ENCODE assay signal across 14 cellular contexts in the genomic region with DNA sequence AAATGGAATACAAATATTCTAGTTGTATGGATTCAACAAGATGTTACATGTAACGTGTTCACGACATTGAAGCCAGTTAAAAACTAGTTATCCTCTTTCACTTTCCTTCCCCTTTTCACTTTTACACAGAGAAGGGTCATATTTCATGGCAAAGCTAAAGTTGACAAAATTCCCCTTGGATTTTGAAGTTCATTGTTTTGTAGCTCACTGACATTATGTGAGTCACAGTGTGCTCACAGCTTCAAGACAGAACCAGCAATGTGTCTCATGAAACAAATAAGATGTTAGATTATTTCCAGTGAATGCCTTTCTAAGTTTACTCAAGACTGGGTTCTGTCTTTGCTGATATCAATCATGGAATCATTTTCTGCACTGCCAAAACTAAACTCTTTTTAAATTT.
DNase-seq lines count a peak whose midpoint lies in the region; ATAC-seq and TF ChIP-seq lines count a peak whose summit lies in the region.
"Had no signal": no experiment of that assay in that cellular context is flagged by ENCODE, and none has a peak within 500 bp of the region (broad histone marks: within the 10 kb centered on the region; RNA-seq: fewer than 3 reads in every experiment).

No MANE protein-coding gene starts in this region.

- H3K9me3 Mint-ChIP-seq in glutamatergic neuron (ENCODE audit: unreplicated experiment) = no peaks in the 10 kb centered on the region

- no peaks in the 10 kb centered on the region for H3K36me3 Mint-ChIP-seq in glutamatergic neuron (ENCODE audit: unreplicated experiment)
- H3K36me3 Mint-ChIP-seq: CD4-positive, CD25-positive, alpha-beta regulatory T cell had no signal

- H3K27ac Mint-ChIP-seq in glutamatergic neuron (ENCODE audit: unreplicated experiment) = no peak overlapping the region
- H3K27ac Mint-ChIP-seq: CD4-positive, CD25-positive, alpha-beta regulatory T cell had no signal

- no peaks in the 10 kb centered on the region for H3K27me3 Mint-ChIP-seq in glutamatergic neuron (ENCODE audit: unreplicated experiment)
- H3K27me3 Mint-ChIP-seq: CD4-positive, CD25-positive, alpha-beta regulatory T cell had no signal

- no peak overlapping the region for H3K4me3 Mint-ChIP-seq in glutamatergic neuron (ENCODE audit: unreplicated experiment)
- H3K4me3 Mint-ChIP-seq: CD4-positive, CD25-positive, alpha-beta regulatory T cell had no signal

- TF ChIP-seq CTCF in epithelial cell of esophagus (IDR thresholded peaks at IDR 0.05; ENCODE audit: insufficient read depth, low read depth, low read length, missing control alignments) = no peak
- TF ChIP-seq CTCF in glutamatergic neuron (IDR thresholded peaks at IDR 0.05; ENCODE audit: partially characterized antibody, unreplicated experiment) = no peak

- ATAC-seq in GM18517 (IDR thresholded peaks at IDR 0.05; ENCODE audit: unreplicated experiment) = no peak

- H3K4me1 Mint-ChIP-seq in glutamatergic neuron (ENCODE audit: low read depth, unreplicated experiment) = peaks cover 3% of the 10 kb centered on the region
- H3K4me1 Mint-ChIP-seq: CD4-positive, CD25-positive, alpha-beta regulatory T cell had no signal

- peak; percentile 68 for DNase-seq in ELR (ENCODE audit: low read depth)
- DNase-seq in NCI-H69 (lab: John Stamatoyannopoulos, UW) = peak; percentile 31
- peak; percentile 5 for DNase-seq in epithelial cell of esophagus (ENCODE audit: low read depth)
- DNase-seq in left kidney (ENCODE audit: low read depth, low spot score) = peak; percentile 12
- no peak for DNase-seq in activated gamma-delta T cell (lab: John Stamatoyannopoulos, UW)
- no peak for DNase-seq in glutamatergic neuron
- DNase-seq in NCI-H748 (lab: John Stamatoyannopoulos, UW; ENCODE audit: unreplicated experiment) = no peak
- DNase-seq: CD4-positive, CD25-positive, alpha-beta regulatory T cell; NCI-H1930; NCI-H526; PC-9; Right ventricle myocardium superior; SK-N-SH had no signal

- no peak overlapping the region for H3K4me3 ChIP-seq in epithelial cell of esophagus (ENCODE audit: low read length)
- H3K4me3 ChIP-seq: PC-9 had no signal

Comparison
In these comparisons a context has a peak if more than half of its experiments do, and no peak if none do; other contexts are left out.
1. DNase-seq: peak in ELR (single experiment), NCI-H69 (single experiment), epithelial cell of esophagus (single experiment) and left kidney (single experiment); none in activated gamma-delta T cell (single experiment), glutamatergic neuron (single experiment) and NCI-H748 (single experiment).